ENCODE assay signal across 18 cellular contexts in the genomic region with DNA sequence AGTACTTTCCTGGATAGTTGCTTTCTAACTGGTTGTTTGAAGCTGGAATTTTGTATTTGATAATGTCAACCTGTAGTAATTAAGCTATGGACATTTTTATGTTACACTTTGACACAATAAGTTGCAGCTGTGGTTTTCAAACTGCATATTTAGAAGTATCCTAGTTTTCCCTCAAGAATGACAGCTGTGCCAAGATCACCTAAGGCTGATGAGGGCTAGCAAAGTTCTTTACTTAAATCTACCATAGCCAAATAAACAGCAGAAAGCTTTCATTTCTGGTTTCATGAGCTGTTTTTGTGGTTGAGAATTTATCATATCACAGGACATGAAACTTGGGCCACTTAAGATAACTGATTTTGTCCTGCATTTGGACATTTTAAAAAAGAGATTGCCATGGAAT.
"Had no signal": no experiment of that assay in that cellular context is flagged by ENCODE, and none has a peak within 500 bp of the region (broad histone marks: within the 10 kb centered on the region; RNA-seq: fewer than 3 reads in every experiment).

No MANE protein-coding gene starts in this region.

- H3K27ac ChIP-seq: body of pancreas, foreskin keratinocyte, prostate gland, transverse colon had no signal

- H3K36me3 ChIP-seq: prostate gland had no signal

- DNase-seq: activated CD4-positive, alpha-beta T cell treated with anti-CD3 and anti-CD28 coated beads, Interleukin-2, amount 10 ng/mL, durations not matched to agents 7 days and 5 days; activated effector memory CD4-positive, alpha-beta T cell treated with Interleukin-2 at 50 U/mL for 16 hours; activated naive CD4-positive, alpha-beta T cell treated with anti-CD3 and anti-CD28 coated beads, Interleukin-2, amount 50 U/mL, for 16 hours; amniotic stem cell; body of pancreas; effector memory CD8-positive, alpha-beta T cell; glutamatergic neuron; hypothalamus; left ventricle myocardium superior; mesendoderm; nephron progenitor cell; right cardiac atrium; small intestine; transverse colon had no signal

- H3K27me3 ChIP-seq: body of pancreas, foreskin keratinocyte, transverse colon had no signal

- H3K4me1 ChIP-seq: body of pancreas, prostate gland had no signal

- H3K27ac Mint-ChIP-seq: activated CD4-positive, alpha-beta T cell treated with anti-CD3 and anti-CD28 coated beads, Interleukin-2, amount 10 ng/mL, durations not matched to agents 7 days and 5 days; effector memory CD8-positive, alpha-beta T cell; nephron progenitor cell had no signal

- H3K9me3 ChIP-seq: body of pancreas, prostate gland, transverse colon had no signal

- ATAC-seq: body of pancreas; effector memory CD8-positive, alpha-beta T cell; left ventricle myocardium superior; right cardiac atrium had no signal

- H3K4me1 Mint-ChIP-seq: central memory CD8-positive, alpha-beta T cell had no signal

- H3K4me3 ChIP-seq: body of pancreas, prostate gland, transverse colon had no signal

- H3K4me3 Mint-ChIP-seq: activated CD4-positive, alpha-beta T cell treated with anti-CD3 and anti-CD28 coated beads, Interleukin-2, amount 10 ng/mL, durations not matched to agents 7 days and 5 days; central memory CD8-positive, alpha-beta T cell; effector memory CD8-positive, alpha-beta T cell; nephron progenitor cell; T-helper 2 cell treated with Interferon-gamma antibody and Interleukin-4, amounts not matched to agents 5 μg/mL and 100 μg/mL, for 36 hours had no signal

- H3K9me3 Mint-ChIP-seq: activated CD4-positive, alpha-beta T cell treated with anti-CD3 and anti-CD28 coated beads, Interleukin-2, amount 10 ng/mL, durations not matched to agents 7 days and 5 days; central memory CD8-positive, alpha-beta T cell; effector memory CD8-positive, alpha-beta T cell; nephron progenitor cell; T-helper 2 cell treated with Interferon-gamma antibody and Interleukin-4, amounts not matched to agents 5 μg/mL and 100 μg/mL, for 36 hours had no signal
